13 cellular contexts compared by ENCODE assay signal in genomic region chr9:131660466-131661405, GRCh38.
DNase-seq lines count a peak whose midpoint lies in the region; ATAC-seq, FAIRE-seq and TF ChIP-seq lines count a peak whose summit lies in the region.
"Had no signal": no experiment of that assay in that cellular context is flagged by ENCODE, and none has a peak within 500 bp of the region (broad histone marks: within the 10 kb centered on the region; RNA-seq: fewer than 3 reads in every experiment).

No MANE protein-coding gene starts in this region.

- H2BK12ac ChIP-seq in H1 (ENCODE audit: low read depth, low read length): peak overlapping the region; percentile 82

- H3K4ac ChIP-seq in H1 (replicated peaks; ENCODE audit: insufficient read length, low read depth, low read length): no peak overlapping the region

- WGBS in H1 (ENCODE audit: extremely low coverage in 1 of 2, insufficient coverage in 1 of 2, insufficient read length in 1 of 2, insufficient replicate concordance in 2 of 2, low coverage in 1 of 2, low lambda C conversion rate in 2 of 2, missing lambda C conversion rate in 1 of 2), 2 experiments: 61% methylated on average over 19 of the region's 19 CpGs; no CpG with 5 or more reads in 1 of the 2 experiments

- H3K4me1 Mint-ChIP-seq in activated CD4-positive, alpha-beta T cell treated with anti-CD3 and anti-CD28 coated beads, Interleukin-2, amount 10 ng/mL, durations not matched to agents 24 days and 14 days: peaks cover 76% of the 10 kb centered on the region
- H3K4me1 Mint-ChIP-seq in neural crest cell (peaks cover 15% of the 10 kb centered on the region), HFFc6 (ENCODE audit: low read depth) (peaks cover 42% of the 10 kb centered on the region)

- no peaks in the 10 kb centered on the region for H3K23me2 ChIP-seq in H1 (ENCODE audit: low read depth, low read length)

- peak overlapping the region; percentile 30 for H3K4me3 Mint-ChIP-seq in activated CD4-positive, alpha-beta T cell treated with anti-CD3 and anti-CD28 coated beads, Interleukin-2, amount 10 ng/mL, durations not matched to agents 24 days and 14 days
- H3K4me3 Mint-ChIP-seq in neural crest cell (no peak overlapping the region), HFFc6 (no peak overlapping the region)
- H3K4me3 Mint-ChIP-seq: activated T-cell treated with anti-CD3 and anti-CD28 coated beads, Interleukin-2, amount 50 U/mL, for 4 hours had no signal

- no peak overlapping the region for H4K8ac ChIP-seq in H1 (ENCODE audit: extremely low read depth, insufficient read depth, low read length)

- H3K4me3 ChIP-seq in NT2/D1 (ENCODE audit: insufficient read length, low read depth) (no peak overlapping the region), H1 (ENCODE audit: extremely low read depth in 1 of 4, insufficient read depth in 2 of 4, low read depth in 3 of 4, low read length in 4 of 4) (peak overlapping the region in 1 of 4 experiments; percentile 31; a peak in 1 of 8 replicates)

- no peaks in the 10 kb centered on the region for H3K4me1 ChIP-seq in NT2/D1 (ENCODE audit: insufficient read depth, insufficient read length)
- peaks cover 5 to 14% (median 13%) of the 10 kb centered on the region in 4 experiments for H3K4me1 ChIP-seq in H1 (replicated peaks in 1 of 4; ENCODE audit: control insufficient read depth in 3 of 4, insufficient read depth in 4 of 4, low read length in 3 of 4)
- H3K4me1 ChIP-seq: parathyroid adenoma had no signal

- H2AK5ac ChIP-seq in H1 (ENCODE audit: low read depth, low read length): peak overlapping the region; percentile 75

- DNase-seq in activated CD4-positive, alpha-beta T cell treated with anti-CD3 and anti-CD28 coated beads, Interleukin-2, amount 10 ng/mL, durations not matched to agents 24 days and 14 days: no peak
- no peak for DNase-seq in activated CD4-positive, alpha-beta T cell treated with anti-CD3 and anti-CD28 coated beads for 4 hours
- peak; percentile 43 for DNase-seq in NT2/D1 (ENCODE audit: low read depth, low spot score)
- peak; percentile 57 to 66 for DNase-seq in H1 (ENCODE audit: low read depth in 1 of 2, low spot score in 2 of 2)
- no peak for DNase-seq in neural crest cell (ENCODE audit: low read depth, low spot score)
- no peak for DNase-seq in HFFc6
- no peak for DNase-seq in AG08395 (ENCODE audit: low spot score)
- DNase-seq: activated T-cell treated with anti-CD3 and anti-CD28 coated beads, Interleukin-2, amount 50 U/mL, for 4 hours; DMS53; NCI-H1417 had no signal

- H2BK15ac ChIP-seq in H1 (ENCODE audit: low read length): peak overlapping the region; percentile 36; the same call in 1 of the 2 replicates

- POLR2A ChIA-PET in H1 (lab: Charles Lee; ENCODE audit: partially characterized antibody): interaction anchor here (0.7 kb wide), 1 partner anchor 54 kb away, joined by 3 read pairs; no protein-coding TSS in a partner anchor

- TF ChIP-seq RAD21 in H1 (IDR thresholded peaks at IDR 0.05 in 1 of 2, conservative IDR thresholded peaks at IDR 0.05 in 1 of 2; ENCODE audit: low read depth in 2 of 2, low read length in 2 of 2): no peak

- H3K9ac ChIP-seq in NT2/D1 (ENCODE audit: insufficient read length, low read depth) (no peak overlapping the region), H1 (replicated peaks in 1 of 4; ENCODE audit: extremely low read depth in 1 of 4, low read depth in 3 of 4, low read length in 3 of 4) (no peak overlapping the region)
- H3K9ac ChIP-seq: parathyroid adenoma had no signal

- peaks cover 4% of the 10 kb centered on the region for H3K36me3 ChIP-seq in NT2/D1 (ENCODE audit: insufficient read depth, insufficient read length, low read length)
- H3K36me3 ChIP-seq in H1 (ENCODE audit: control insufficient read depth in 2 of 4, insufficient read depth in 4 of 4, low read length in 3 of 4): no peaks in the 10 kb centered on the region; a peak in 2 of 8 replicates

- H4K91ac ChIP-seq in H1 (replicated peaks; ENCODE audit: insufficient read length, low read length): no peak overlapping the region

- H3K79me1 ChIP-seq in H1 (ENCODE audit: low read depth, low read length): peaks cover 2% of the 10 kb centered on the region

- FAIRE-seq in H1 (lab: Jason Lieb, UNC): no peak
- FAIRE-seq: A204.1 had no signal

- no peak overlapping the region for H3K56ac ChIP-seq in H1 (replicated peaks; ENCODE audit: insufficient read length, low read depth, low read length)

- H3K23ac ChIP-seq in H1 (ENCODE audit: insufficient read length): no peak overlapping the region

- peaks cover 0 to 32% of the 10 kb centered on the region in 2 experiments; a peak in 2 of 4 replicates for H3K79me2 ChIP-seq in H1 (ENCODE audit: control insufficient read depth in 1 of 2, insufficient read depth in 2 of 2, low read length in 2 of 2)

- ATAC-seq in HG03045 (IDR thresholded peaks at IDR 0.05; ENCODE audit: unreplicated experiment): no peak
- ATAC-seq: activated T-cell treated with anti-CD3 and anti-CD28 coated beads, Interleukin-2, amount 50 U/mL, for 4 hours had no signal

- no peak overlapping the region for H3K27ac ChIP-seq in H1 (ENCODE audit: low read depth, low read length)
- H3K27ac ChIP-seq: parathyroid adenoma had no signal

- no peaks in the 10 kb centered on the region for H3K27me3 ChIP-seq in NT2/D1 (ENCODE audit: insufficient read depth, insufficient read length)
- no peaks in the 10 kb centered on the region for H3K27me3 ChIP-seq in H1 (replicated peaks in 1 of 4; ENCODE audit: control insufficient read depth in 3 of 4, extremely low read depth in 1 of 4, insufficient read depth in 3 of 4, low read length in 3 of 4)

- peak overlapping the region; percentile 15 to 48; a peak in 3 of 4 replicates for H3K4me2 ChIP-seq in H1 (ENCODE audit: insufficient read depth in 1 of 2, low read depth in 2 of 2, low read length in 2 of 2)

- intact Hi-C loops in activated CD4-positive, alpha-beta T cell treated with anti-CD3 and anti-CD28 coated beads, Interleukin-2, amount 10 ng/mL, durations not matched to agents 24 days and 14 days (cut with micrococcal nuclease): loop anchor here (10.0 kb wide), 1 partner anchor 386 kb away; the partner anchor contains the start of gene FAM78A

- H3K36me3 Mint-ChIP-seq in activated CD4-positive, alpha-beta T cell treated with anti-CD3 and anti-CD28 coated beads, Interleukin-2, amount 10 ng/mL, durations not matched to agents 24 days and 14 days (ENCODE audit: low read depth): peaks cover 38% of the 10 kb centered on the region
- H3K36me3 Mint-ChIP-seq in neural crest cell (ENCODE audit: low read depth) (peaks cover 14% of the 10 kb centered on the region), HFFc6 (ENCODE audit: low read depth) (peaks cover 26% of the 10 kb centered on the region)

- no peaks in the 10 kb centered on the region for H3K27me3 Mint-ChIP-seq in activated CD4-positive, alpha-beta T cell treated with anti-CD3 and anti-CD28 coated beads, Interleukin-2, amount 10 ng/mL, durations not matched to agents 24 days and 14 days
- H3K27me3 Mint-ChIP-seq in neural crest cell (ENCODE audit: low read depth): no peaks in the 10 kb centered on the region
- no peaks in the 10 kb centered on the region for H3K27me3 Mint-ChIP-seq in HFFc6 (ENCODE audit: insufficient read depth)

- H2BK120ac ChIP-seq in H1 (replicated peaks; ENCODE audit: low read depth, low read length): no peak overlapping the region

- H3K18ac ChIP-seq in H1 (ENCODE audit: extremely low read depth, low read length): peak overlapping the region; percentile 55

- CTCF ChIA-PET in H1 (lab: Charles Lee; ENCODE audit: partially characterized antibody): interaction anchor here (1.0 kb wide), 1 partner anchor 19 kb away, joined by 4 read pairs; no protein-coding TSS in a partner anchor

- TF ChIP-seq EP300 in H1 (IDR thresholded peaks at IDR 0.05; ENCODE audit: borderline replicate concordance in 1 of 2, low read depth in 2 of 2, low read length in 2 of 2): no peak

- H2BK20ac ChIP-seq in H1 (ENCODE audit: low read length): peak overlapping the region; percentile 83; the same call in 1 of the 2 replicates

- peak overlapping the region; percentile 75 for H3K27ac Mint-ChIP-seq in activated CD4-positive, alpha-beta T cell treated with anti-CD3 and anti-CD28 coated beads, Interleukin-2, amount 10 ng/mL, durations not matched to agents 24 days and 14 days
- H3K27ac Mint-ChIP-seq in neural crest cell (ENCODE audit: unreplicated experiment): peak overlapping the region; percentile 25
- no peak overlapping the region for H3K27ac Mint-ChIP-seq in HFFc6

- H2BK5ac ChIP-seq in H1 (ENCODE audit: low read depth, low read length): peak overlapping the region; percentile 93; the same call in 1 of the 2 replicates

- peaks cover 18% of the 10 kb centered on the region for H3K9me3 ChIP-seq in NT2/D1 (ENCODE audit: insufficient read depth, low read length)
- H3K9me3 ChIP-seq in H1 (ENCODE audit: insufficient read depth in 2 of 2, low read depth in 1 of 2, low read length in 1 of 2): peaks cover 0 to 8% of the 10 kb centered on the region in 2 experiments; a peak in 2 of 4 replicates

- H3K14ac ChIP-seq in H1 (ENCODE audit: insufficient read length): no peak overlapping the region

- peak overlapping the region; percentile 9 for H4K5ac ChIP-seq in H1 (ENCODE audit: insufficient read length, low read depth, low read length)

- TF ChIP-seq POLR2A in H1 (IDR thresholded peaks at IDR 0.05; ENCODE audit: control extremely low read depth in 1 of 2, low read depth in 2 of 2, low read length in 2 of 2): no peak

- no peaks in the 10 kb centered on the region for H3K9me3 Mint-ChIP-seq in activated CD4-positive, alpha-beta T cell treated with anti-CD3 and anti-CD28 coated beads, Interleukin-2, amount 10 ng/mL, durations not matched to agents 24 days and 14 days
- H3K9me3 Mint-ChIP-seq in neural crest cell (peaks cover 8% of the 10 kb centered on the region), HFFc6 (0 out of 2 replicates have a peak, but pooled peaks cover 3% of the 10 kb centered on the region)
- H3K9me3 Mint-ChIP-seq: activated T-cell treated with anti-CD3 and anti-CD28 coated beads, Interleukin-2, amount 50 U/mL, for 4 hours had no signal

- H2AFZ ChIP-seq in H1 (ENCODE audit: low read length): no peak overlapping the region
- H2AFZ ChIP-seq: parathyroid adenoma had no signal

- TF ChIP-seq CTCF in H1 (IDR thresholded peaks at IDR 0.05; ENCODE audit: control extremely low read depth in 1 of 3, insufficient read depth in 1 of 3, low read depth in 1 of 3, low read length in 3 of 3): no peak
- TF ChIP-seq CTCF in neural crest cell (conservative IDR thresholded peaks at IDR 0.05): no peak
- TF ChIP-seq CTCF in HFFc6 (IDR thresholded peaks at IDR 0.05): no peak

- H4K20me1 ChIP-seq in H1 (replicated peaks in 1 of 2; ENCODE audit: control insufficient read depth in 1 of 2, insufficient read depth in 2 of 2, low read length in 2 of 2): no peaks in the 10 kb centered on the region

TF ChIP-seq in H1, 55 proteins besides CTCF, POLR2A, EP300 and RAD21 (continues in another document):
- 0 out of 4 replicates have a peak, but pooled peaks of 1 of the 2 experiments have one; percentile 32 for TF ChIP-seq HDAC2 (IDR thresholded peaks at IDR 0.05; ENCODE audit: borderline replicate concordance in 1 of 2, low read depth in 2 of 2, low read length in 2 of 2)
- TF ChIP-seq SUZ12 (IDR thresholded peaks at IDR 0.05; ENCODE audit: low read length): no peak
- no peak for TF ChIP-seq SP2 (IDR thresholded peaks at IDR 0.05; ENCODE audit: low read length)
- TF ChIP-seq SIRT6 (IDR thresholded peaks at IDR 0.05; ENCODE audit: low read length): no peak
- TF ChIP-seq JUN (IDR thresholded peaks at IDR 0.05; ENCODE audit: low read depth, low read length): no peak
- TF ChIP-seq CHD1 (IDR thresholded peaks at IDR 0.05; ENCODE audit: low read depth, low read length): no peak

Comparison
In these comparisons a context has a peak if more than half of its experiments do, and no peak if none do; other contexts are left out.
1. DNase-seq: peak in NT2/D1 (single experiment) and H1 (2 of 2); none in activated CD4-positive, alpha-beta T cell treated with anti-CD3 and anti-CD28 coated beads, Interleukin-2, amount 10 ng/mL, durations not matched to agents 24 days and 14 days (single experiment), activated CD4-positive, alpha-beta T cell treated with anti-CD3 and anti-CD28 coated beads for 4 hours (0 of 2), neural crest cell (single experiment), HFFc6 (single experiment) and AG08395 (single experiment).